ENCODE assay signal across 14 cellular contexts in the genomic region with DNA sequence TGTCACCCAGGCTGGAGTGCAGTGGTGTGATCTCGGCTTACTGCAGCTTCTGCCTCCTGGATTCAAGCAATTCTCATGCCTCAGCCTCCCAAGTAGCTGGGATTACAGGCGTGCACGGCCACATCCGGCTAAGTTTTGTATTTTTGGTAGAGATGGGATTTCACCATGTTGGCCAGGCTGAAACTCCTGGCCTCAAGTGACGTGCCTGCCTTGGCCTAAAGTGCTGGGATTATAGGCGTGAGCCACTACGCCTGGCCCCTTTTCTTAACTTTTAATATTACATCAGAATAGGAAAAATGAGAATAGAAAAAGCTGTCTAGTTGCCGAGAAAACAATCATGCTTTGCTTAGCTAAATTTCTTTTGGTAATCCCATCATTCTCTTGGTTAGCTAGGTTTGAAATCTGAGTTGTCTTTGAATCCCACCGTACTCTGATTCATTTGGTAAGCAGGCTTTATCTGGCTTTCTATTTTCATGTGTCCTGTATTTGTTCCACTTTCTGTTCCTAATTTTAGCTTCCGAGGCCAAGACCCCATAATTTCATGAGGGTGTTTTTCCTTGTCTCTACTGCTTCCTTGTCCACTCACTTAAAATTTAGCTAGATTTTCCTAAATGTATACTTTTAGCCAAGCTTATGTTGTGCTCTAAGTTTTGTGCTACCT.
A peak's percentile ranks its signal among the peaks of the same experiment; 100 is the strongest.
DNase-seq lines count a peak whose midpoint lies in the region; ATAC-seq and TF ChIP-seq lines count a peak whose summit lies in the region.
"Had no signal": no experiment of that assay in that cellular context is flagged by ENCODE, and none has a peak within 500 bp of the region (broad histone marks: within the 10 kb centered on the region; RNA-seq: fewer than 3 reads in every experiment).

No MANE protein-coding gene starts in this region.

- H3K9me3 Mint-ChIP-seq in activated CD4-positive, alpha-beta T cell treated with anti-CD3 and anti-CD28 coated beads, Interleukin-2, amount 10 ng/mL, durations not matched to agents 24 days and 14 days: no peaks in the 10 kb centered on the region
- H3K9me3 Mint-ChIP-seq: naive thymus-derived CD8-positive, alpha-beta T cell had no signal

- DNase-seq in activated CD4-positive, alpha-beta T cell treated with anti-CD3 and anti-CD28 coated beads, Interleukin-2, amount 10 ng/mL, durations not matched to agents 24 days and 14 days: no peak
- DNase-seq in activated CD4-positive, alpha-beta T cell treated with anti-CD3 and anti-CD28 coated beads for 4 hours: no peak
- DNase-seq in OCI-LY7 (ENCODE audit: low spot score) (no peak), sciatic nerve (ENCODE audit: low spot score) (no peak), HUDEP-2 (lab: John Stamatoyannopoulos, UW; ENCODE audit: unreplicated experiment in 76 of 76) (no peak), nucleus accumbens (lab: John Stamatoyannopoulos, UW) (no peak)
- DNase-seq: naive thymus-derived CD8-positive, alpha-beta T cell; NCI-H1930; trophoblast cell had no signal

- 64% methylated on average over 5 of the region's 10 CpGs for WGBS in gastroesophageal sphincter (ENCODE audit: low coverage in 1 of 2), 2 donors

- H4K20me1 ChIP-seq in OCI-LY7 (ENCODE audit: insufficient read depth, low read length): no peaks in the 10 kb centered on the region

- peaks cover 24% of the 10 kb centered on the region for H3K4me1 Mint-ChIP-seq in activated CD4-positive, alpha-beta T cell treated with anti-CD3 and anti-CD28 coated beads, Interleukin-2, amount 10 ng/mL, durations not matched to agents 24 days and 14 days

- H3K36me3 ChIP-seq in OCI-LY7 (ENCODE audit: insufficient read depth, low read length) (peaks cover 81% of the 10 kb centered on the region), gastroesophageal sphincter (no peaks in the 10 kb centered on the region)

- peaks cover 97% of the 10 kb centered on the region for H3K79me2 ChIP-seq in OCI-LY7 (ENCODE audit: insufficient read depth, low read depth, low read length)

- peaks cover 26% of the 10 kb centered on the region for H3K4me1 ChIP-seq in OCI-LY7 (ENCODE audit: insufficient read depth, low read length, poor library complexity, severe bottlenecking)
- peaks cover 0 to 29% (median 0%) of the 10 kb centered on the region in 3 donors for H3K4me1 ChIP-seq in gastroesophageal sphincter

- TF ChIP-seq EP300 in gastroesophageal sphincter (IDR thresholded peaks at IDR 0.05): no peak

- H3K4me3 Mint-ChIP-seq in activated CD4-positive, alpha-beta T cell treated with anti-CD3 and anti-CD28 coated beads, Interleukin-2, amount 10 ng/mL, durations not matched to agents 24 days and 14 days: no peak overlapping the region
- H3K4me3 Mint-ChIP-seq: naive thymus-derived CD8-positive, alpha-beta T cell had no signal

- peaks cover 43% of the 10 kb centered on the region for H3K36me3 Mint-ChIP-seq in activated CD4-positive, alpha-beta T cell treated with anti-CD3 and anti-CD28 coated beads, Interleukin-2, amount 10 ng/mL, durations not matched to agents 24 days and 14 days (ENCODE audit: low read depth)

- peak overlapping the region; percentile 29 for H3K27ac Mint-ChIP-seq in activated CD4-positive, alpha-beta T cell treated with anti-CD3 and anti-CD28 coated beads, Interleukin-2, amount 10 ng/mL, durations not matched to agents 24 days and 14 days

- intact Hi-C loops in activated CD4-positive, alpha-beta T cell treated with anti-CD3 and anti-CD28 coated beads, Interleukin-2, amount 10 ng/mL, durations not matched to agents 24 days and 14 days (cut with micrococcal nuclease): no loop called here
- intact Hi-C loops in OCI-LY7 (cut with micrococcal nuclease; ENCODE audit: unreplicated experiment): no loop called here
- intact Hi-C loops in sciatic nerve (cut with DNase I): no loop called here

- ATAC-seq in gastroesophageal sphincter (peak; percentile 34), sciatic nerve (peak; percentile 69), GM18873 (IDR thresholded peaks at IDR 0.05; ENCODE audit: low FRiP score, unreplicated experiment) (no peak)
- ATAC-seq: A549; K562; naive thymus-derived CD8-positive, alpha-beta T cell had no signal

- H3K4me3 ChIP-seq in OCI-LY7 (ENCODE audit: low read depth, low read length, poor library complexity, severe bottlenecking) (no peak overlapping the region), gastroesophageal sphincter (no peak overlapping the region)
- H3K4me3 ChIP-seq: A549, K562, smooth muscle cell had no signal

- BruUV-seq in OCI-LY7 (replicated peaks; lab: Mats Ljungman, UMichigan): TSS peak; percentile 18

- H3K27ac ChIP-seq in OCI-LY7 (ENCODE audit: low read depth, low read length, poor library complexity, severe bottlenecking): peak overlapping the region; percentile 50
- no peak overlapping the region for H3K27ac ChIP-seq in gastroesophageal sphincter

- TF ChIP-seq CTCF in OCI-LY7 (conservative IDR thresholded peaks at IDR 0.05; ENCODE audit: low read length) (no peak), gastroesophageal sphincter (IDR thresholded peaks at IDR 0.05) (no peak)

- peak overlapping the region; percentile 24 for H3K4me2 ChIP-seq in OCI-LY7 (ENCODE audit: low read length)
- H3K4me2 ChIP-seq: A549, smooth muscle cell had no signal

- POLR2A ChIA-PET in OCI-LY7 (lab: Charles Lee): interaction anchor here (0.5 to 0.9 kb wide), 6 partner anchors 12 to 229 kb away, joined by 3 to 5 read pairs (median 4); no protein-coding TSS in a partner anchor

- H3K27me3 ChIP-seq in gastroesophageal sphincter: no peaks in the 10 kb centered on the region

- TF ChIP-seq POLR2A in gastroesophageal sphincter (IDR thresholded peaks at IDR 0.05): no peak

- CTCF ChIA-PET in OCI-LY7 (lab: Charles Lee; ENCODE audit: unreplicated experiment): no interaction called here

- H3K27me3 Mint-ChIP-seq in activated CD4-positive, alpha-beta T cell treated with anti-CD3 and anti-CD28 coated beads, Interleukin-2, amount 10 ng/mL, durations not matched to agents 24 days and 14 days: no peaks in the 10 kb centered on the region
- H3K27me3 Mint-ChIP-seq: naive thymus-derived CD8-positive, alpha-beta T cell had no signal

- H2AFZ ChIP-seq in OCI-LY7 (ENCODE audit: low read length): no peak overlapping the region

- H3K9me2 ChIP-seq in OCI-LY7 (ENCODE audit: insufficient read depth, low read length): no peaks in the 10 kb centered on the region

- H3K9me3 ChIP-seq in OCI-LY7 (ENCODE audit: low read length): no peaks in the 10 kb centered on the region
- no peaks in the 10 kb centered on the region for H3K9me3 ChIP-seq in gastroesophageal sphincter
- H3K9me3 ChIP-seq: A549 had no signal
